Comparison of ENCODE assay signal across 7 cellular contexts in genomic region chr15:72507402-72507801, GRCh38.
"Had no signal": no experiment of that assay in that cellular context is flagged by ENCODE, and none has a peak within 500 bp of the region (broad histone marks: within the 10 kb centered on the region; RNA-seq: fewer than 3 reads in every experiment).

No MANE protein-coding gene starts in this region.

- ATAC-seq: HCT116, K562 had no signal

- DNase-seq: GM23248, GOT3, H7, KG1 had no signal

- H3K4me1 ChIP-seq: HAP-1 had no signal

- H3K9me3 ChIP-seq: HAP-1 had no signal

- H3K36me3 ChIP-seq: HAP-1 had no signal

- H3K9ac ChIP-seq: GM23248 had no signal

- H3K27ac ChIP-seq: GM23248 had no signal

- H3K4me3 ChIP-seq: GM23248, HAP-1, K562 had no signal
